Comparison of ENCODE assay signal across 9 cellular contexts in genomic region chr3:42846682-42847522, GRCh38. TPM values are rescaled to one million over a fixed set of nuclear protein-coding genes. Genes with fewer than 3 reads are reported as not detected.
DNase-seq lines count a peak whose midpoint lies in the region; ATAC-seq, FAIRE-seq and TF ChIP-seq lines count a peak whose summit lies in the region.
"Had no signal": no experiment of that assay in that cellular context is flagged by ENCODE, and none has a peak within 500 bp of the region (broad histone marks: within the 10 kb centered on the region; RNA-seq: fewer than 3 reads in every experiment).

No MANE protein-coding gene starts in this region.

- DNase-seq in GM12891 (ENCODE audit: insufficient read length, low spot score) (no peak), NCI-H1417 (lab: John Stamatoyannopoulos, UW) (no peak), dermis blood vessel endothelial cell (no peak), HEK293T (ENCODE audit: extremely low spot score) (no peak)
- no peak for DNase-seq in activated naive CD8-positive, alpha-beta T cell treated with anti-CD3 and anti-CD28 coated beads, Interleukin-2, amount 10 ng/mL, durations not matched to agents 7 days and 5 days

- peaks cover 24% of the 10 kb centered on the region for H3K4me1 Mint-ChIP-seq in activated naive CD8-positive, alpha-beta T cell treated with anti-CD3 and anti-CD28 coated beads, Interleukin-2, amount 10 ng/mL, durations not matched to agents 7 days and 5 days
- peaks cover 32% of the 10 kb centered on the region for H3K4me1 Mint-ChIP-seq in nephron

- ATAC-seq in HG03354 (IDR thresholded peaks at IDR 0.05; ENCODE audit: poor library complexity, severe bottlenecking, unreplicated experiment) = peak; percentile 68
- peak; percentile 85 for ATAC-seq in activated naive CD8-positive, alpha-beta T cell treated with anti-CD3 and anti-CD28 coated beads, Interleukin-2, amount 10 ng/mL, durations not matched to agents 7 days and 5 days (ENCODE audit: low read depth)
- ATAC-seq in HG03460 (IDR thresholded peaks at IDR 0.05; ENCODE audit: unreplicated experiment) = no peak

- no peaks in the 10 kb centered on the region for H3K9me3 Mint-ChIP-seq in activated naive CD8-positive, alpha-beta T cell treated with anti-CD3 and anti-CD28 coated beads, Interleukin-2, amount 10 ng/mL, durations not matched to agents 7 days and 5 days
- H3K9me3 Mint-ChIP-seq in nephron = no peaks in the 10 kb centered on the region

- peak overlapping the region; percentile 86 for H3K27ac Mint-ChIP-seq in activated naive CD8-positive, alpha-beta T cell treated with anti-CD3 and anti-CD28 coated beads, Interleukin-2, amount 10 ng/mL, durations not matched to agents 7 days and 5 days
- H3K27ac Mint-ChIP-seq in nephron = peak overlapping the region in 2 of 3 experiments; percentile 23 to 33

- no peaks in the 10 kb centered on the region for H3K27me3 Mint-ChIP-seq in activated naive CD8-positive, alpha-beta T cell treated with anti-CD3 and anti-CD28 coated beads, Interleukin-2, amount 10 ng/mL, durations not matched to agents 7 days and 5 days
- no peaks in the 10 kb centered on the region for H3K27me3 Mint-ChIP-seq in nephron (ENCODE audit: low read depth)

- POLR2A ChIA-PET in activated naive CD8-positive, alpha-beta T cell treated with anti-CD3 and anti-CD28 coated beads, Interleukin-2, amount 10 ng/mL, durations not matched to agents 7 days and 5 days (lab: Charles Lee) = no interaction called here
- POLR2A ChIA-PET in HEK293T (lab: Yijun Ruan, JAX) = no interaction called here

- CTCF ChIA-PET in HEK293T (lab: Yijun Ruan, JAX) = no interaction called here

- TF ChIP-seq CTCF in nephron (IDR thresholded peaks at IDR 0.05; ENCODE audit: unreplicated experiment in 3 of 3) = no peak

- FAIRE-seq in GM12891 (lab: Jason Lieb, UNC) = peak; percentile 13

- peaks cover 5% of the 10 kb centered on the region for H3K36me3 Mint-ChIP-seq in activated naive CD8-positive, alpha-beta T cell treated with anti-CD3 and anti-CD28 coated beads, Interleukin-2, amount 10 ng/mL, durations not matched to agents 7 days and 5 days
- H3K36me3 Mint-ChIP-seq in nephron (ENCODE audit: low read depth) = no peaks in the 10 kb centered on the region

- peak overlapping the region; percentile 80 for H3K4me3 Mint-ChIP-seq in activated naive CD8-positive, alpha-beta T cell treated with anti-CD3 and anti-CD28 coated beads, Interleukin-2, amount 10 ng/mL, durations not matched to agents 7 days and 5 days
- H3K4me3 Mint-ChIP-seq in nephron = no peak overlapping the region

- TF ChIP-seq POLR2A in GM12891 (IDR thresholded peaks at IDR 0.05; ENCODE audit: low read depth, low read length) = no peak

TF ChIP-seq in GM12891, 5 proteins besides CTCF, POLR2A, EP300 and RAD21:
- TF ChIP-seq POU2F2 (IDR thresholded peaks at IDR 0.05; ENCODE audit: low read depth, low read length) = no peak
- TF ChIP-seq SPI1 (IDR thresholded peaks at IDR 0.05; ENCODE audit: low read depth, low read length) = peak; percentile 98

TF ChIP-seq in HEK293T, 16 proteins besides CTCF, POLR2A, EP300 and RAD21:
- TF ChIP-seq BHLHE40 (IDR thresholded peaks at IDR 0.05; ENCODE audit: borderline replicate concordance) = no peak
- no peak for TF ChIP-seq SP1 (IDR thresholded peaks at IDR 0.05)
- TF ChIP-seq CTBP1 (IDR thresholded peaks at IDR 0.05; ENCODE audit: borderline replicate concordance) = no peak
- TF ChIP-seq L3MBTL2 (conservative IDR thresholded peaks at IDR 0.05) = no peak
- TF ChIP-seq FOXM1 (IDR thresholded peaks at IDR 0.05; ENCODE audit: borderline replicate concordance) = no peak
- TF ChIP-seq HDGF (IDR thresholded peaks at IDR 0.05; ENCODE audit: borderline replicate concordance) = no peak
- no peak for TF ChIP-seq ARNT (IDR thresholded peaks at IDR 0.05)
- TF ChIP-seq NFRKB (IDR thresholded peaks at IDR 0.05) = no peak
- no peak for TF ChIP-seq ELF4 (IDR thresholded peaks at IDR 0.05)
- TF ChIP-seq ZNF384 (IDR thresholded peaks at IDR 0.05) = no peak
- no peak for TF ChIP-seq FOXK2 (IDR thresholded peaks at IDR 0.05)
- no peak for TF ChIP-seq FOXA1 (IDR thresholded peaks at IDR 0.05)
- TF ChIP-seq SUZ12 (IDR thresholded peaks at IDR 0.05) = no peak

RNA-seq across cellular contexts. Expression of gene CYP8B1, which starts 28.8 kb away (rescaled TPM):
- polyA plus RNA-seq in GM12891 (2012; ENCODE audit: low read depth, missing spikeins) = not detected
- total RNA-seq in activated naive CD8-positive, alpha-beta T cell treated with anti-CD3 and anti-CD28 coated beads, Interleukin-2, amount 10 ng/mL, durations not matched to agents 7 days and 5 days = not detected
- total RNA-seq in dermis blood vessel endothelial cell = not detected in 2 replicates
- total RNA-seq: SK-MEL-5 had no signal

RNA-seq across cellular contexts. Expression of gene ACKR2, which starts 37.7 kb away (rescaled TPM):
- polyA plus RNA-seq in GM12891 (2012; ENCODE audit: low read depth, missing spikeins) = 0.46 TPM
- 1 to 10 TPM; 3.7 to 3.9 TPM for total RNA-seq in activated naive CD8-positive, alpha-beta T cell treated with anti-CD3 and anti-CD28 coated beads, Interleukin-2, amount 10 ng/mL, durations not matched to agents 7 days and 5 days
- 11.2 and 13.3 TPM in 2 replicates for total RNA-seq in dermis blood vessel endothelial cell
- total RNA-seq: SK-MEL-5 had no signal

RNA-seq across cellular contexts. Expression of gene HIGD1A, which starts 42.6 kb away (rescaled TPM):
- polyA plus RNA-seq in GM12891 (2012; ENCODE audit: low read depth, missing spikeins) = 115 TPM
- 10 to 100 TPM; 40.3 to 44.5 TPM for total RNA-seq in activated naive CD8-positive, alpha-beta T cell treated with anti-CD3 and anti-CD28 coated beads, Interleukin-2, amount 10 ng/mL, durations not matched to agents 7 days and 5 days
- total RNA-seq in dermis blood vessel endothelial cell = 110 and 112 TPM in 2 replicates

RNA-seq across cellular contexts. Expression of gene ZNF662, which starts 59.0 kb away (rescaled TPM):
- polyA plus RNA-seq in GM12891 (2012; ENCODE audit: low read depth, missing spikeins) = not detected
- 1 to 10 TPM; 2.2 to 2.5 TPM for total RNA-seq in activated naive CD8-positive, alpha-beta T cell treated with anti-CD3 and anti-CD28 coated beads, Interleukin-2, amount 10 ng/mL, durations not matched to agents 7 days and 5 days
- 1.5 and 2.4 TPM in 2 replicates for total RNA-seq in dermis blood vessel endothelial cell
- total RNA-seq: SK-MEL-5 had no signal
